24 cellular contexts compared by ENCODE assay signal in the genomic region with DNA sequence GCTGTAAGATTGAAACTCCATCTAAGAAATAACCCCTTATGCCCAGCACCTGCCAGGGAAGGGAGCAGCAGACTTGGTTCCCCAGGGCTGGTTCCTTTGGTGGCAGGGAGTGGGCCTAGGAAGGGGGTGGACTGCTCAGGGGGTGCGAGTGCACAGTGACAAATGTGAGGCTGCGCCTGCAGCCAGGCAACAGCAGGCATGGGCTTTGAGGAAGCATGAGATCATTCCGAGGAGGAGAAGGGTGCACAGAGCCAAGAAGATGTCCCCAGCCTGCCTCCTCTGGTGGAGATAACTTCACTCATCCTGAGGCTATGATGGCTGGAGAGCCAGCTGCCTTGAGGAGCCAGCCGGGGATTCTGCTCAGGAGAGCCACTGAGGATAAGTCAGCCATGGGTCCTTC.
"Had no signal": no experiment of that assay in that cellular context is flagged by ENCODE, and none has a peak within 500 bp of the region (broad histone marks: within the 10 kb centered on the region; RNA-seq: fewer than 3 reads in every experiment).

No MANE protein-coding gene starts in this region.

- H3K36me3 ChIP-seq: lower lobe of right lung, pancreas, stomach, suprapubic skin, tibial nerve had no signal

- H3K4me3 ChIP-seq: heart right ventricle, lower lobe of right lung, pancreas, psoas muscle, skin epidermis, stomach, suprapubic skin, tibial nerve had no signal

- ATAC-seq: activated CD4-positive, alpha-beta T cell treated with anti-CD3 and anti-CD28 coated beads for 36 hours; activated T-cell treated with anti-CD3 and anti-CD28 coated beads, Interleukin-2, amount 50 U/mL, for 72 hours; heart right ventricle; lower lobe of right lung; natural killer cell; right cardiac atrium; stimulated activated memory B cell treated with anti-CD40 and anti-IgM and Interleukin-4, amounts not matched to agents 10 μg/mL and 1 μg/mL and 100 μg/mL, for 72 hours had no signal

- H3K9me3 ChIP-seq: heart right ventricle, lower lobe of right lung, pancreas, psoas muscle, stomach, suprapubic skin, tibial nerve had no signal

- H3K27me3 ChIP-seq: heart right ventricle, pancreas, stomach, suprapubic skin, tibial nerve had no signal

- H3K4me1 ChIP-seq: lower lobe of right lung, pancreas, suprapubic skin, tibial nerve had no signal

- H3K27ac ChIP-seq: heart right ventricle, lower lobe of right lung, pancreas, psoas muscle, skin epidermis, stomach, suprapubic skin, tibial nerve had no signal

- DNase-seq: activated B cell treated with CpG ODN at 0.5 μM for 24 hours; activated CD4-positive, alpha-beta T cell treated with anti-CD3 and anti-CD28 coated beads for 36 hours; activated CD4-positive, alpha-beta T cell treated with anti-CD3 and anti-CD28 coated beads, Interleukin-2, amount 50 U/mL, for 4 hours; activated effector memory CD4-positive, alpha-beta T cell treated with Interleukin-2 at 50 U/mL for 16 hours; activated naive CD4-positive, alpha-beta T cell treated with anti-CD3 and anti-CD28 coated beads for 36 hours; activated naive CD8-positive, alpha-beta T cell treated with anti-CD3 and anti-CD28 coated beads, Interleukin-2, amount 10 ng/mL, durations not matched to agents 7 days and 5 days; activated T-cell treated with anti-CD3 and anti-CD28 coated beads, Interleukin-2, amount 50 U/mL, for 72 hours; amniotic stem cell; effector CD4-positive, alpha-beta T cell; foreskin fibroblast; heart right ventricle; lower lobe of right lung; mesendoderm; natural killer cell; pancreas; psoas muscle; right cardiac atrium; stimulated activated CD4-positive, alpha-beta T cell treated with anti-CD3 and anti-CD28 coated beads, Interleukin-2, amount 100 ng/mL, for 24 hours; stomach; T1000 had no signal
